In the genomic region with DNA sequence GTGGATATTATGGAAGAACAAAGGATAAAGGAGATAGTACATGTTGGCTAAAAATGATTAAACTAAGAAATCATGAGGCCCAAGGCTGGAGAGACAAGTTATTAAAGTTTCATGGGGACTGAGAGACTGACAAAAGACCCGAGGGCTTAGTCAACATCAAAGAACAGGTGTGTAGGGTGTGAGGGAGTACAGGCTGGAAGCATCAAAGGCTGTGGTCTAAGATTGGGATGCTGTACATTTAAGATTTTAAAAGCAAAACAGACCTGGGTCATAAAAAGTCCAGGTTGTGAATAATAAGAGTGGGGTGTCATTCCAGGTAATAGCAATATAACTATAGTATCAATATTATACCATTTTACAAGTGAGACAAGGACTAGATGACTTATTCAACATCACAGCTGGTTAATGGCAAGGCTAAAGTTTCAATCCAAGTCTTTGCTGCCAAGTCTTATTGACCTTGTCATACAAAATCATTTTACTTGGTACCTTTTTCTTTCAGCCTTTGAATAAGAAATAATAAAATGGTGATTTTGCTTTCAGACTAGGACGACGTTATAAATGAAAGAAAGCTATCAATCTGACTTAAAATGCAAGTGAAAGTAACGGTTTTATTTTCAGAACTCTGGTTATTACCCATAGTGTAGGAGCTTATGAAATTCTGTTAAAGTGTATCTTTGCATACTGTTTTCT, we compare ENCODE assay signal across 8 cellular contexts.
DNase-seq lines count a peak whose midpoint lies in the region; ATAC-seq and TF ChIP-seq lines count a peak whose summit lies in the region.
"Had no signal": no experiment of that assay in that cellular context is flagged by ENCODE, and none has a peak within 500 bp of the region (broad histone marks: within the 10 kb centered on the region; RNA-seq: fewer than 3 reads in every experiment).

No MANE protein-coding gene starts in this region.

- no peak for TF ChIP-seq POLR2A in stomach (IDR thresholded peaks at IDR 0.05)

- ATAC-seq in GM18861 (IDR thresholded peaks at IDR 0.05; ENCODE audit: unreplicated experiment) (peak; percentile 83), GM21360 (IDR thresholded peaks at IDR 0.05; ENCODE audit: unreplicated experiment) (peak; percentile 63), HG03064 (IDR thresholded peaks at IDR 0.05; ENCODE audit: low read depth, unreplicated experiment) (peak; percentile 61)

- TF ChIP-seq EP300 in stomach (IDR thresholded peaks at IDR 0.05): no peak

- H3K27ac ChIP-seq in effector memory CD4-positive, alpha-beta T cell (ENCODE audit: insufficient read depth, low read length, poor library complexity, severe bottlenecking): no peak overlapping the region
- H3K27ac ChIP-seq in stomach: no peak overlapping the region
- H3K27ac ChIP-seq in colonic mucosa: no peak overlapping the region

- WGBS in stomach, 5 donors: 62 to 76% (median 69%) methylated on average over 4 of the region's 4 CpGs

- peaks cover 20% of the 10 kb centered on the region for H3K4me1 ChIP-seq in effector memory CD4-positive, alpha-beta T cell (ENCODE audit: control insufficient read depth, insufficient read depth, low read length, poor library complexity, severe bottlenecking)
- H3K4me1 ChIP-seq in stomach (no peaks in the 10 kb centered on the region), colonic mucosa (no peaks in the 10 kb centered on the region)

- no peak for DNase-seq in effector memory CD4-positive, alpha-beta T cell
- DNase-seq in NCI-H1436 treated with DMSO at 0.1 percent for 48 hours (lab: John Stamatoyannopoulos, UW): no peak
- no peak for DNase-seq in stomach
- no peak for DNase-seq in colonic mucosa
- DNase-seq: NCI-H748 treated with DMSO at 0.1 percent for 48 hours had no signal

- H3K4me3 ChIP-seq in effector memory CD4-positive, alpha-beta T cell (ENCODE audit: insufficient read depth, low read depth, low read length, poor library complexity, severe bottlenecking): peak overlapping the region; percentile 21
- no peak overlapping the region for H3K4me3 ChIP-seq in stomach
- H3K4me3 ChIP-seq in colonic mucosa: no peak overlapping the region

- H3K27me3 ChIP-seq in effector memory CD4-positive, alpha-beta T cell (replicated peaks; ENCODE audit: control insufficient read depth, insufficient read depth, low read length, poor library complexity, severe bottlenecking): no peaks in the 10 kb centered on the region
- no peaks in the 10 kb centered on the region for H3K27me3 ChIP-seq in stomach
- no peaks in the 10 kb centered on the region for H3K27me3 ChIP-seq in colonic mucosa

- no peaks in the 10 kb centered on the region for H3K9me3 ChIP-seq in effector memory CD4-positive, alpha-beta T cell (ENCODE audit: control insufficient read depth, low read length)
- H3K9me3 ChIP-seq in stomach: no peaks in the 10 kb centered on the region
- no peaks in the 10 kb centered on the region for H3K9me3 ChIP-seq in colonic mucosa

- TF ChIP-seq CTCF in stomach (IDR thresholded peaks at IDR 0.05) (no peak), colonic mucosa (IDR thresholded peaks at IDR 0.05) (no peak)

- no peaks in the 10 kb centered on the region for H3K36me3 ChIP-seq in effector memory CD4-positive, alpha-beta T cell (ENCODE audit: control insufficient read depth, insufficient read depth, low read length)
- H3K36me3 ChIP-seq in stomach (no peaks in the 10 kb centered on the region), colonic mucosa (no peaks in the 10 kb centered on the region)

- intact Hi-C loops in stomach (cut with DNase I; ENCODE audit: low total_unique reads) (no loop called here), colonic mucosa (cut with DNase I) (no loop called here)

- no peak overlapping the region for H3K9ac ChIP-seq in colonic mucosa (ENCODE audit: low read depth in 2 of 2, low read length in 2 of 2)
